Comparison of ENCODE assay signal across 28 cellular contexts in genomic region chr1:57327946-57328345, GRCh38.
"Had no signal": no experiment of that assay in that cellular context is flagged by ENCODE, and none has a peak within 500 bp of the region (broad histone marks: within the 10 kb centered on the region; RNA-seq: fewer than 3 reads in every experiment).

No MANE protein-coding gene starts in this region.

- H3K9me3 ChIP-seq: adrenal gland, ascending aorta, body of pancreas had no signal

- DNase-seq: activated effector memory CD4-positive, alpha-beta T cell treated with anti-CD3 and anti-CD28 coated beads, Interleukin-2, amount 50 U/mL, for 16 hours; activated effector memory CD4-positive, alpha-beta T cell treated with Interleukin-2 at 50 U/mL for 16 hours; activated gamma-delta T cell; activated gamma-delta T cell treated with Interleukin-2 at 50 U/mL for 16 hours; activated naive CD4-positive, alpha-beta T cell; activated naive CD4-positive, alpha-beta T cell treated with anti-CD3 and anti-CD28 coated beads for 36 hours; activated naive CD4-positive, alpha-beta T cell treated with anti-CD3 and anti-CD28 coated beads, Interleukin-2, amount 10 ng/mL, durations not matched to agents 7 days and 5 days; activated naive CD4-positive, alpha-beta T cell treated with anti-CD3 and anti-CD28 coated beads, Interleukin-2, amount 50 U/mL, for 16 hours; activated naive CD4-positive, alpha-beta T cell treated with Interleukin-2 at 50 U/mL for 16 hours; activated naive CD8-positive, alpha-beta T cell treated with anti-CD3 and anti-CD28 coated beads for 36 hours; activated naive CD8-positive, alpha-beta T cell treated with anti-CD3 and anti-CD28 coated beads, Interleukin-2, amount 10 ng/mL, durations not matched to agents 7 days and 5 days; activated naive CD8-positive, alpha-beta T cell treated with anti-CD3 and anti-CD28 coated beads, Interleukin-2, amount 50 U/mL, for 24 hours; activated T-cell treated with anti-CD3 and anti-CD28 coated beads, Interleukin-2, amount 50 U/mL, for 1 hour; activated T-cell treated with anti-CD3 and anti-CD28 coated beads, Interleukin-2, amount 50 U/mL, for 24 hours; activated T-cell treated with anti-CD3 and anti-CD28 coated beads, Interleukin-2, amount 50 U/mL, for 4 hours; activated T-cell treated with anti-CD3 and anti-CD28 coated beads, Interleukin-2, amount 50 U/mL, for 48 hours; activated T-cell treated with anti-CD3 and anti-CD28 coated beads, Interleukin-2, amount 50 U/mL, for 72 hours; adrenal gland; amniotic stem cell; amygdala; anterior cingulate cortex; aorta; body of pancreas; brain microvascular endothelial cell; central memory CD4-positive, alpha-beta T cell had no signal

- H3K36me3 ChIP-seq: adrenal gland, ascending aorta, brain microvascular endothelial cell, breast epithelium, cardiac muscle cell had no signal

- H3K4me1 ChIP-seq: adrenal gland, ascending aorta, body of pancreas, breast epithelium had no signal

- H3K4me3 ChIP-seq: adrenal gland, ascending aorta, body of pancreas, breast epithelium, cardiac muscle cell had no signal

- H3K27me3 ChIP-seq: adrenal gland, ascending aorta, body of pancreas, brain microvascular endothelial cell, breast epithelium, cardiac muscle cell had no signal

- H3K27ac ChIP-seq: adrenal gland, ascending aorta, body of pancreas, brain microvascular endothelial cell, breast epithelium, cardiac muscle cell had no signal
